In the genomic region with DNA sequence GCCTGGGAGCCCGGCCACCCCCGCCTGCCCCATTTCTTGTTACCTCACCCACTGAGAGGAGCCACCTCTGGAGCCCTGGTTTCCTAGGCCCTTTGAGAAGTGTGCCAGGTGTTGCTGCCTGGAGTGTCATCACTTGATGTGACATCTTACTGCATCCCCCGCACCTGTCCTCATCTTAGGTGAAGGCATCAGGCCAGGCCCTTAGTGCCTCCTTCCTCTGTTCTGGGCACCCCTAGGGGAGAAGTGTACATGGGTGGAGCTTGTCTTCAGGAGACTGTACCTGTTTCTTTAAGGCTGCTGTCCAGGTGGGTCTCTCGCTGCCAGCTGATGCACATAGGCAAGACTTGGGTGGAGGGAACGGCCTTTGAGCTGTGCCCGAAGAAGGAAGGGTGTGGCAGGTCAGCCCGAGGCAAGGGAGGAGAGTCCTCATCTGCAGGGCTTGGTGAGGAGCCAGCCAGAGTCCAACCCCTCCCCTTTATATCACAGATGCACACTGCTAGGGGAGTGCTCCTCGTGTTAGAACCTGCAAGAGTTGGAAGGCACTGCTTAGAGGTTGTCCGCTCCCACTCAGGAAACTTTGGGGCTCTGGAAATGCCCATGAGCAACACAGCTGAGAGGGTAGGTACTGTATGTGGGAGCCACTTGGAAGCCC, we compare ENCODE assay signal across 1 cellular context.
TF ChIP-seq lines count a peak whose summit lies in the region.

No MANE protein-coding gene starts in this region.

TF ChIP-seq in endothelial cell of umbilical vein, 7 proteins besides CTCF, POLR2A, EP300 and RAD21:
- TF ChIP-seq GATA2 (IDR thresholded peaks at IDR 0.05; ENCODE audit: insufficient read depth, insufficient read length, low read depth, low read length) = no peak
- no peak for TF ChIP-seq POLR2AphosphoS5 (IDR thresholded peaks at IDR 0.05; ENCODE audit: insufficient read depth, low read depth, low read length)
- TF ChIP-seq, protein P1, sequence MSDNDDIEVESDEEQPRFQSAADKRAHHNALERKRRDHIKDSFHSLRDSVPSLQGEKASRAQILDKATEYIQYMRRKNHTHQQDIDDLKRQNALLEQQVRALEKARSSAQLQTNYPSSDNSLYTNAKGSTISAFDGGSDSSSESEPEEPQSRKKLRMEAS (IDR thresholded peaks at IDR 0.05; ENCODE audit: insufficient read depth, insufficient read length) = no peak
- no peak for TF ChIP-seq JUN (IDR thresholded peaks at IDR 0.05; ENCODE audit: borderline replicate concordance, insufficient read depth, insufficient read length, low read depth)
- TF ChIP-seq FOS (IDR thresholded peaks at IDR 0.05; ENCODE audit: borderline replicate concordance, insufficient read depth, low read length) = no peak
- no peak for TF ChIP-seq EZH2 (IDR thresholded peaks at IDR 0.05; ENCODE audit: borderline replicate concordance, low read depth, low read length, severe bottlenecking)
- TF ChIP-seq MYC (IDR thresholded peaks at IDR 0.05; ENCODE audit: low read depth, low read length) = no peak
